ENCODE assay signal across 1 cellular context in genomic region chr16:54040480-54040879, GRCh38.
A peak's percentile ranks its signal among the peaks of the same experiment; 100 is the strongest.
TF ChIP-seq lines count a peak whose summit lies in the region.

No MANE protein-coding gene starts in this region.

TF ChIP-seq in HepG2, 621 proteins besides CTCF, POLR2A, EP300 and RAD21 (continued from another document and continues in another):
- TF ChIP-seq SUZ12 (IDR thresholded peaks at IDR 0.05; ENCODE audit: low read depth, low read length) (no peak), ZNF766 (CRISPR knock-in tag; IDR thresholded peaks at IDR 0.05; ENCODE audit: borderline replicate concordance) (0 out of 2 replicates have a peak, but pooled peaks have one; percentile 17), FLYWCH1 (CRISPR knock-in tag; IDR thresholded peaks at IDR 0.05) (no peak), ZSCAN31 (CRISPR knock-in tag; IDR thresholded peaks at IDR 0.05; ENCODE audit: low read depth) (no peak), TSC22D2 (CRISPR knock-in tag; IDR thresholded peaks at IDR 0.05; ENCODE audit: borderline replicate concordance) (no peak), MTF1 (CRISPR knock-in tag; IDR thresholded peaks at IDR 0.05) (no peak), NCOR1 (IDR thresholded peaks at IDR 0.05; ENCODE audit: borderline replicate concordance, low read length) (peak; percentile 33; the same call in 1 of the 2 replicates), ZHX2 (IDR thresholded peaks at IDR 0.05; ENCODE audit: low read depth) (no peak), ZHX2 (CRISPR knock-in tag; IDR thresholded peaks at IDR 0.05; ENCODE audit: borderline replicate concordance) (no peak), PTBP1 (IDR thresholded peaks at IDR 0.05; ENCODE audit: low read depth, low read length, poor library complexity, severe bottlenecking) (no peak), MNT (IDR thresholded peaks at IDR 0.05) (no peak), PHB2 (IDR thresholded peaks at IDR 0.05; ENCODE audit: partially characterized antibody) (no peak), CBX5 (CRISPR knock-in tag; IDR thresholded peaks at IDR 0.05; ENCODE audit: borderline replicate concordance) (peak; percentile 61; the same call in 1 of the 2 replicates), IRX3 (CRISPR knock-in tag; IDR thresholded peaks at IDR 0.05; ENCODE audit: borderline replicate concordance, low read depth) (no peak), MIXL1 (CRISPR knock-in tag; IDR thresholded peaks at IDR 0.05) (peak; percentile 65; the same call in 1 of the 2 replicates), ZZZ3 (CRISPR knock-in tag; IDR thresholded peaks at IDR 0.05; ENCODE audit: borderline replicate concordance) (no peak), IRF1 (CRISPR knock-in tag; IDR thresholded peaks at IDR 0.05; ENCODE audit: low read depth) (no peak), ZSCAN21 (CRISPR knock-in tag; IDR thresholded peaks at IDR 0.05; ENCODE audit: borderline replicate concordance) (no peak; the same call in 1 of the 2 replicates), RFX1 (IDR thresholded peaks at IDR 0.05) (no peak), KLF13 (CRISPR knock-in tag; IDR thresholded peaks at IDR 0.05) (no peak), ZNF550 (CRISPR knock-in tag; IDR thresholded peaks at IDR 0.05; ENCODE audit: borderline replicate concordance) (no peak)
- TF ChIP-seq, protein P1, sequence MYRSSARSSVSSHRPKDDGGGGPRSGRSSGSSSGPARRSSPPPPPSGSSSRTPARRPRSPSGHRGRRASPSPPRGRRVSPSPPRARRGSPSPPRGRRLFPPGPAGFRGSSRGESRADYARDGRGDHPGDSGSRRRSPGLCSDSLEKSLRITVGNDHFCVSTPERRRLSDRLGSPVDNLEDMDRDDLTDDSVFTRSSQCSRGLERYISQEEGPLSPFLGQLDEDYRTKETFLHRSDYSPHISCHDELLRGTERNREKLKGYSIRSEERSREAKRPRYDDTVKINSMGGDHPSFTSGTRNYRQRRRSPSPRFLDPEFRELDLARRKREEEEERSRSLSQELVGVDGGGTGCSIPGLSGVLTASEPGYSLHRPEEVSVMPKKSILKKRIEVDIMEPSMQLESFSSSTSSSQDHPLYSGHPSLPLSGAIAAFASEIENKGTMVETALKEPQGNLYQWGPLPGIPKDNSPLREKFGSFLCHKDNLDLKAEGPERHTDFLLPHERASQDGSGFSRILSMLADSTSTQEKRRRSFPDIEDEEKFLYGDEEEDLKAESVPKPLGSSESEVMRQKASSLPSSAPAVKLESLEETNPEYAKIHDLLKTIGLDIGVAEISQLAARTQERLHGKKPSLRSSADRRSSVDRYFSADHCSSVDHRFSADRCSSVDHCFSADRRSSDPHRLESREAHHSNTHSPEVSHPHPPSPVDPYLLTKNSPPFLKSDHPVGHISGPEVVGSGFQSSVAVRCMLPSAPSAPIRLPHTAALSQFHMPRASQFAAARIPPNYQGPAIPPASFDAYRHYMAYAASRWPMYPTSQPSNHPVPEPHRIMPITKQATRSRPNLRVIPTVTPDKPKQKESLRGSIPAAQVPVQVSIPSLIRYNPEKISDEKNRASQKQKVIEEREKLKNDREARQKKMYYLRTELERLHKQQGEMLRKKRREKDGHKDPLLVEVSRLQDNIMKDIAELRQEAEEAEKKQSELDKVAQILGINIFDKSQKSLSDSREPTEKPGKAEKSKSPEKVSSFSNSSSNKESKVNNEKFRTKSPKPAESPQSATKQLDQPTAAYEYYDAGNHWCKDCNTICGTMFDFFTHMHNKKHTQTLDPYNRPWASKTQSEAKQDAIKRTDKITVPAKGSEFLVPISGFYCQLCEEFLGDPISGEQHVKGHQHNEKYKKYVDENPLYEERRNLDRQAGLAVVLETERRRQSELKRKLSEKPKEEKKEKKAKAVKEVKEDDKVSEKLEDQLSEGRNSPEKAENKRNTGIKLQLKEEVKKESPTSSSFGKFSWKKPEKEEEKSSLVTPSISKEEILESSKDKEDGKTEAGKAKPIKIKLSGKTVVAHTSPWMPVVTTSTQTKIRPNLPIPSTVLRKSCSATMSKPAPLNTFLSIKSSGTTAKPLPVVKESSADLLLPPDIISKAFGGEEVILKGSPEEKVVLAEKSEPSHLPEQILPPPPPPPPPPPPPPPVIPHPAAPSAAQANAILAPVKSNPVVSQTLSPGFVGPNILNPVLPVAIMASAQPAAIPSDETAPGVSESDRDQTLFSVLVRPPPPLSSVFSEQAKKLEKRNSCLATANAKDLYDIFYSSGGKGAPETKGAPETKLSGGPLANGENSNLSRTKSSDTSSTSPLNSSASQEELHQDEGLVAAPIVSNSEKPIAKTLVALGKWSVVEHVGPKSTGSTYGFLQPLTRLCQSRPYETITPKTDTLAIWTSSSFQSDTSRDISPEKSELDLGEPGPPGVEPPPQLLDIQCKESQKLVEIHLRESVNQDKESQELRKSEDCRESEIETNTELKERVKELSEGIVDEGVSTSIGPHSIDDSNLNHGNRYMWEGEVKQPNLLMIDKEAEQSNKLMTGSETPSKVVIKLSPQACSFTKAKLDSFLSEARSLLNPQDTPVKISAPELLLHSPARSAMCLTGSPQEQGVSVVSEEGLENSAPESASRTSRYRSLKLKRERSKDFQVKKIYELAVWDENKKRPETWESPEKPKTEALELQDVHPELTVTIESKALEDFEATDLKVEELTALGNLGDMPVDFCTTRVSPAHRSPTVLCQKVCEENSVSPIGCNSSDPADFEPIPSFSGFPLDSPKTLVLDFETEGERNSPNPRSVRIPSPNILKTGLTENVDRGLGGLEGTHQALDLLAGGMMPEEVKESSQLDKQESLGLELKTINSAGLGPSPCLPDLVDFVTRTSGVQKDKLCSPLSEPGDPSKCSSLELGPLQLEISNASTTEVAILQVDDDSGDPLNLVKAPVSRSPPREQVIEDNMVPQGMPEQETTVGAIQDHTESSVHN (CRISPR knock-in tag; IDR thresholded peaks at IDR 0.05), result no peak
- TF ChIP-seq, protein P2, sequence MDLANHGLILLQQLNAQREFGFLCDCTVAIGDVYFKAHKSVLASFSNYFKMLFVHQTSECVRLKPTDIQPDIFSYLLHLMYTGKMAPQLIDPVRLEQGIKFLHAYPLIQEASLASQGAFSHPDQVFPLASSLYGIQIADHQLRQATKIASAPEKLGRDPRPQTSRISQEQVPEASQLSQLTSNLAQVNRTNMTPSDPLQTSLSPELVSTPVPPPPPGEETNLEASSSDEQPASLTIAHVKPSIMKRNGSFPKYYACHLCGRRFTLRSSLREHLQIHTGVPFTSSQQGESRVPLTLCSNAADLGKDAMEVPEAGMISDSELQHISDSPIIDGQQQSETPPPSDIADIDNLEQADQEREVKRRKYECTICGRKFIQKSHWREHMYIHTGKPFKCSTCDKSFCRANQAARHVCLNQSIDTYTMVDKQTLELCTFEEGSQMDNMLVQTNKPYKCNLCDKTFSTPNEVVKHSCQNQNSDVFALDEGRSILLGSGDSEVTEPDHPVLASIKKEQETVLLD (CRISPR knock-in tag; IDR thresholded peaks at IDR 0.05; ENCODE audit: low read depth), result no peak
- TF ChIP-seq, protein P3, sequence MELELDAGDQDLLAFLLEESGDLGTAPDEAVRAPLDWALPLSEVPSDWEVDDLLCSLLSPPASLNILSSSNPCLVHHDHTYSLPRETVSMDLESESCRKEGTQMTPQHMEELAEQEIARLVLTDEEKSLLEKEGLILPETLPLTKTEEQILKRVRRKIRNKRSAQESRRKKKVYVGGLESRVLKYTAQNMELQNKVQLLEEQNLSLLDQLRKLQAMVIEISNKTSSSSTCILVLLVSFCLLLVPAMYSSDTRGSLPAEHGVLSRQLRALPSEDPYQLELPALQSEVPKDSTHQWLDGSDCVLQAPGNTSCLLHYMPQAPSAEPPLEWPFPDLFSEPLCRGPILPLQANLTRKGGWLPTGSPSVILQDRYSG (CRISPR knock-in tag; IDR thresholded peaks at IDR 0.05), result no peak
- TF ChIP-seq, protein P4, sequence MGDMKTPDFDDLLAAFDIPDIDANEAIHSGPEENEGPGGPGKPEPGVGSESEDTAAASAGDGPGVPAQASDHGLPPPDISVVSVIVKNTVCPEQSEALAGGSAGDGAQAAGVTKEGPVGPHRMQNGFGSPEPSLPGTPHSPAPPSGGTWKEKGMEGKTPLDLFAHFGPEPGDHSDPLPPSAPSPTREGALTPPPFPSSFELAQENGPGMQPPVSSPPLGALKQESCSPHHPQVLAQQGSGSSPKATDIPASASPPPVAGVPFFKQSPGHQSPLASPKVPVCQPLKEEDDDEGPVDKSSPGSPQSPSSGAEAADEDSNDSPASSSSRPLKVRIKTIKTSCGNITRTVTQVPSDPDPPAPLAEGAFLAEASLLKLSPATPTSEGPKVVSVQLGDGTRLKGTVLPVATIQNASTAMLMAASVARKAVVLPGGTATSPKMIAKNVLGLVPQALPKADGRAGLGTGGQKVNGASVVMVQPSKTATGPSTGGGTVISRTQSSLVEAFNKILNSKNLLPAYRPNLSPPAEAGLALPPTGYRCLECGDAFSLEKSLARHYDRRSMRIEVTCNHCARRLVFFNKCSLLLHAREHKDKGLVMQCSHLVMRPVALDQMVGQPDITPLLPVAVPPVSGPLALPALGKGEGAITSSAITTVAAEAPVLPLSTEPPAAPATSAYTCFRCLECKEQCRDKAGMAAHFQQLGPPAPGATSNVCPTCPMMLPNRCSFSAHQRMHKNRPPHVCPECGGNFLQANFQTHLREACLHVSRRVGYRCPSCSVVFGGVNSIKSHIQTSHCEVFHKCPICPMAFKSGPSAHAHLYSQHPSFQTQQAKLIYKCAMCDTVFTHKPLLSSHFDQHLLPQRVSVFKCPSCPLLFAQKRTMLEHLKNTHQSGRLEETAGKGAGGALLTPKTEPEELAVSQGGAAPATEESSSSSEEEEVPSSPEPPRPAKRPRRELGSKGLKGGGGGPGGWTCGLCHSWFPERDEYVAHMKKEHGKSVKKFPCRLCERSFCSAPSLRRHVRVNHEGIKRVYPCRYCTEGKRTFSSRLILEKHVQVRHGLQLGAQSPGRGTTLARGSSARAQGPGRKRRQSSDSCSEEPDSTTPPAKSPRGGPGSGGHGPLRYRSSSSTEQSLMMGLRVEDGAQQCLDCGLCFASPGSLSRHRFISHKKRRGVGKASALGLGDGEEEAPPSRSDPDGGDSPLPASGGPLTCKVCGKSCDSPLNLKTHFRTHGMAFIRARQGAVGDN (CRISPR knock-in tag; IDR thresholded peaks at IDR 0.05), result no peak
- TF ChIP-seq, protein P5, sequence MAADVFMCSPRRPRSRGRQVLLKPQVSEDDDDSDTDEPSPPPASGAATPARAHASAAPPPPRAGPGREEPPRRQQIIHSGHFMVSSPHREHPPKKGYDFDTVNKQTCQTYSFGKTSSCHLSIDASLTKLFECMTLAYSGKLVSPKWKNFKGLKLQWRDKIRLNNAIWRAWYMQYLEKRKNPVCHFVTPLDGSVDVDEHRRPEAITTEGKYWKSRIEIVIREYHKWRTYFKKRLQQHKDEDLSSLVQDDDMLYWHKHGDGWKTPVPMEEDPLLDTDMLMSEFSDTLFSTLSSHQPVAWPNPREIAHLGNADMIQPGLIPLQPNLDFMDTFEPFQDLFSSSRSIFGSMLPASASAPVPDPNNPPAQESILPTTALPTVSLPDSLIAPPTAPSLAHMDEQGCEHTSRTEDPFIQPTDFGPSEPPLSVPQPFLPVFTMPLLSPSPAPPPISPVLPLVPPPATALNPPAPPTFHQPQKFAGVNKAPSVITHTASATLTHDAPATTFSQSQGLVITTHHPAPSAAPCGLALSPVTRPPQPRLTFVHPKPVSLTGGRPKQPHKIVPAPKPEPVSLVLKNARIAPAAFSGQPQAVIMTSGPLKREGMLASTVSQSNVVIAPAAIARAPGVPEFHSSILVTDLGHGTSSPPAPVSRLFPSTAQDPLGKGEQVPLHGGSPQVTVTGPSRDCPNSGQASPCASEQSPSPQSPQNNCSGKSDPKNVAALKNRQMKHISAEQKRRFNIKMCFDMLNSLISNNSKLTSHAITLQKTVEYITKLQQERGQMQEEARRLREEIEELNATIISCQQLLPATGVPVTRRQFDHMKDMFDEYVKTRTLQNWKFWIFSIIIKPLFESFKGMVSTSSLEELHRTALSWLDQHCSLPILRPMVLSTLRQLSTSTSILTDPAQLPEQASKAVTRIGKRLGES (CRISPR knock-in tag; IDR thresholded peaks at IDR 0.05; ENCODE audit: borderline replicate concordance), result no peak
